Comparison of ENCODE assay signal across 21 cellular contexts in genomic region chr17:39746145-39746461, GRCh38. TPM values are rescaled to one million over a fixed set of nuclear protein-coding genes. Genes with fewer than 3 reads are reported as not detected.
DNase-seq lines count a peak whose midpoint lies in the region; ATAC-seq and TF ChIP-seq lines count a peak whose summit lies in the region.
"Had no signal": no experiment of that assay in that cellular context is flagged by ENCODE, and none has a peak within 500 bp of the region (broad histone marks: within the 10 kb centered on the region; RNA-seq: fewer than 3 reads in every experiment).

No MANE protein-coding gene starts in this region.

- peak overlapping the region; percentile 22 for H3K4me3 ChIP-seq in ovary

- H3K27me3 Mint-ChIP-seq in T-helper 17 cell = no peaks in the 10 kb centered on the region
- H3K27me3 Mint-ChIP-seq in stimulated activated naive B cell treated with anti-CD40 and anti-IgM and Interleukin-4, amounts not matched to agents 10 μg/mL and 1 μg/mL and 100 μg/mL, for 72 hours = peaks cover 2 to 11% of the 10 kb centered on the region in 2 donors
- H3K27me3 Mint-ChIP-seq in activated CD4-positive, alpha-beta T cell treated with anti-CD3 and anti-CD28 coated beads, Interleukin-2, amount 10 ng/mL, durations not matched to agents 7 days and 5 days = no peaks in the 10 kb centered on the region
- H3K27me3 Mint-ChIP-seq in CD14-positive monocyte (ENCODE audit: low read depth in 3 of 3) = peaks cover 17 to 48% (median 33%) of the 10 kb centered on the region in 3 donors
- H3K27me3 Mint-ChIP-seq: CD4-positive, alpha-beta T cell; IgD-negative memory B cell had no signal

- intact Hi-C loops in ovary (cut with DNase I) = no loop called here
- intact Hi-C loops in CD14-positive monocyte (cut with micrococcal nuclease) = no loop called here

- H3K27ac Mint-ChIP-seq in T-helper 17 cell (no peak overlapping the region), CD14-positive monocyte (no peak overlapping the region)
- H3K27ac Mint-ChIP-seq in stimulated activated naive B cell treated with anti-CD40 and anti-IgM and Interleukin-4, amounts not matched to agents 10 μg/mL and 1 μg/mL and 100 μg/mL, for 72 hours = peak overlapping the region; percentile 51
- H3K27ac Mint-ChIP-seq in activated CD4-positive, alpha-beta T cell treated with anti-CD3 and anti-CD28 coated beads, Interleukin-2, amount 10 ng/mL, durations not matched to agents 7 days and 5 days = no peak overlapping the region
- H3K27ac Mint-ChIP-seq: CD4-positive, alpha-beta T cell; HFFc6 had no signal

- no peaks in the 10 kb centered on the region for H3K36me3 ChIP-seq in ovary
- H3K36me3 ChIP-seq: BE2C had no signal

- no peaks in the 10 kb centered on the region for H3K27me3 ChIP-seq in ovary

- no peaks in the 10 kb centered on the region for H3K9me3 Mint-ChIP-seq in stimulated activated naive B cell treated with anti-CD40 and anti-IgM and Interleukin-4, amounts not matched to agents 10 μg/mL and 1 μg/mL and 100 μg/mL, for 72 hours
- no peaks in the 10 kb centered on the region for H3K9me3 Mint-ChIP-seq in activated CD4-positive, alpha-beta T cell treated with anti-CD3 and anti-CD28 coated beads, Interleukin-2, amount 10 ng/mL, durations not matched to agents 7 days and 5 days
- H3K9me3 Mint-ChIP-seq in CD14-positive monocyte = peaks cover 0 to 3% (median 0%) of the 10 kb centered on the region in 7 donors
- H3K9me3 Mint-ChIP-seq: CD4-positive, alpha-beta T cell; HFFc6; IgD-negative memory B cell had no signal

- TF ChIP-seq EP300 in ovary (IDR thresholded peaks at IDR 0.05) = no peak

- no peaks in the 10 kb centered on the region for H3K36me3 Mint-ChIP-seq in T-helper 17 cell (ENCODE audit: low read depth)
- H3K36me3 Mint-ChIP-seq in stimulated activated naive B cell treated with anti-CD40 and anti-IgM and Interleukin-4, amounts not matched to agents 10 μg/mL and 1 μg/mL and 100 μg/mL, for 72 hours = no peaks in the 10 kb centered on the region
- H3K36me3 Mint-ChIP-seq in activated CD4-positive, alpha-beta T cell treated with anti-CD3 and anti-CD28 coated beads, Interleukin-2, amount 10 ng/mL, durations not matched to agents 7 days and 5 days (ENCODE audit: low read depth) = no peaks in the 10 kb centered on the region
- H3K36me3 Mint-ChIP-seq in CD14-positive monocyte = no peaks in the 10 kb centered on the region
- H3K36me3 Mint-ChIP-seq: IgD-negative memory B cell had no signal

- POLR2A ChIA-PET in RWPE1 (lab: Yijun Ruan, JAX; ENCODE audit: low non-redundant PET) = no interaction called here
- POLR2A ChIA-PET in activated CD4-positive, alpha-beta T cell treated with anti-CD3 and anti-CD28 coated beads, Interleukin-2, amount 10 ng/mL, durations not matched to agents 7 days and 5 days (lab: Charles Lee) = no interaction called here

- H3K4me1 ChIP-seq in ovary (ENCODE audit: insufficient read depth) = no peaks in the 10 kb centered on the region
- H3K4me1 ChIP-seq: BE2C had no signal

- no peak for TF ChIP-seq CTCF in RWPE1 (conservative IDR thresholded peaks at IDR 0.05; ENCODE audit: low read depth)
- TF ChIP-seq CTCF in ovary (IDR thresholded peaks at IDR 0.05) = no peak
- TF ChIP-seq CTCF in CD14-positive monocyte (IDR thresholded peaks at IDR 0.05) = no peak

- CTCF ChIA-PET in RWPE1 (lab: Yijun Ruan, JAX) = no interaction called here
- CTCF ChIA-PET in activated CD4-positive, alpha-beta T cell treated with anti-CD3 and anti-CD28 coated beads, Interleukin-2, amount 10 ng/mL, durations not matched to agents 7 days and 5 days (lab: Charles Lee) = interaction anchor here (0.6 to 1.6 kb wide), 2 partner anchors 124 to 392 kb away, joined by 3 to 6 read pairs; no protein-coding TSS in a partner anchor

- WGBS in ovary, 3 donors = 87 to 96% (median 92%) methylated on average over 7 of the region's 7 CpGs

- no peaks in the 10 kb centered on the region for H3K4me1 Mint-ChIP-seq in T-helper 17 cell
- peaks cover 0 to 7% of the 10 kb centered on the region in 2 donors for H3K4me1 Mint-ChIP-seq in stimulated activated naive B cell treated with anti-CD40 and anti-IgM and Interleukin-4, amounts not matched to agents 10 μg/mL and 1 μg/mL and 100 μg/mL, for 72 hours
- peaks cover 2% of the 10 kb centered on the region for H3K4me1 Mint-ChIP-seq in activated CD4-positive, alpha-beta T cell treated with anti-CD3 and anti-CD28 coated beads, Interleukin-2, amount 10 ng/mL, durations not matched to agents 7 days and 5 days
- H3K4me1 Mint-ChIP-seq in CD14-positive monocyte = no peaks in the 10 kb centered on the region

- no peaks in the 10 kb centered on the region for H3K9me3 ChIP-seq in T-helper 17 cell (ENCODE audit: control insufficient read depth, low read length, poor library complexity, severe bottlenecking)
- H3K9me3 ChIP-seq in ovary = no peaks in the 10 kb centered on the region
- H3K9me3 ChIP-seq: BE2C, Caco-2 had no signal

- ATAC-seq in T-helper 17 cell (no peak), GM21825 (IDR thresholded peaks at IDR 0.05; ENCODE audit: unreplicated experiment) (no peak), HG03439 (IDR thresholded peaks at IDR 0.05; ENCODE audit: unreplicated experiment) (no peak)
- ATAC-seq in stimulated activated naive B cell treated with anti-CD40 and anti-IgM and Interleukin-4, amounts not matched to agents 10 μg/mL and 1 μg/mL and 100 μg/mL, for 72 hours (replicated peaks) = no peak
- ATAC-seq: HCT116, HepG2 had no signal

- H3K4me3 Mint-ChIP-seq in T-helper 17 cell = peak overlapping the region; percentile 36
- no peak overlapping the region for H3K4me3 Mint-ChIP-seq in stimulated activated naive B cell treated with anti-CD40 and anti-IgM and Interleukin-4, amounts not matched to agents 10 μg/mL and 1 μg/mL and 100 μg/mL, for 72 hours
- no peak overlapping the region for H3K4me3 Mint-ChIP-seq in activated CD4-positive, alpha-beta T cell treated with anti-CD3 and anti-CD28 coated beads, Interleukin-2, amount 10 ng/mL, durations not matched to agents 7 days and 5 days
- H3K4me3 Mint-ChIP-seq in CD14-positive monocyte = no peak overlapping the region
- H3K4me3 Mint-ChIP-seq: CD4-positive, alpha-beta T cell; HFFc6; IgD-negative memory B cell had no signal

- no peak for TF ChIP-seq POLR2A in ovary (IDR thresholded peaks at IDR 0.05)

- DNase-seq in RWPE1 (ENCODE audit: low spot score) (no peak), T-helper 17 cell (no peak), ovary (peak in 1 of 5 donors; percentile 22), CD14-positive monocyte (ENCODE audit: low spot score) (no peak)
- no peak for DNase-seq in stimulated activated naive B cell treated with anti-CD40 and anti-IgM and Interleukin-4, amounts not matched to agents 10 μg/mL and 1 μg/mL and 100 μg/mL, for 72 hours
- DNase-seq in activated CD4-positive, alpha-beta T cell treated with anti-CD3 and anti-CD28 coated beads, Interleukin-2, amount 10 ng/mL, durations not matched to agents 7 days and 5 days = no peak
- DNase-seq: ACHN; BE2C; C1 segment of cervical spinal cord; CD4-positive, alpha-beta T cell; DMS79 treated with DMSO at 0.1 percent for 48 hours; GF-D8; GOT3; H7; HFFc6 had no signal

- H3K27ac ChIP-seq in RWPE1 (peak overlapping the region; percentile 35), ovary (no peak overlapping the region)

RNA-seq across cellular contexts. Expression of gene GRB7, which starts 8.4 kb away (rescaled TPM):
- total RNA-seq in T-helper 17 cell (not detected), ovary (10 to 100 TPM in 1 of 7 donors, 1 to 10 TPM in 5, under 1 TPM in 1; 0.51 to 63.0 (median 2.7) TPM)
- polyA plus RNA-seq in ovary (1 to 10 TPM in 1 of 2 donors, under 1 TPM in 1; 0.23 to 1.8 TPM), CD14-positive monocyte (not detected)
- under 1 TPM; 0.69 to 0.81 TPM for total RNA-seq in activated CD4-positive, alpha-beta T cell treated with anti-CD3 and anti-CD28 coated beads, Interleukin-2, amount 10 ng/mL, durations not matched to agents 7 days and 5 days
- total RNA-seq: CD4-positive, alpha-beta T cell; HFFc6 had no signal
- polyA plus RNA-seq: IgD-negative memory B cell had no signal

RNA-seq across cellular contexts. Expression of gene MIEN1, which starts 15.8 kb away (rescaled TPM):
- total RNA-seq in T-helper 17 cell = 10 to 100 TPM; 36.9 to 41.8 TPM
- total RNA-seq in ovary = 10 to 100 TPM; 20.2 to 51.4 (median 23.4) TPM
- 10 to 100 TPM; 33.0 to 64.9 TPM for polyA plus RNA-seq in ovary
- 10 to 100 TPM; 49.7 to 50.2 TPM for total RNA-seq in activated CD4-positive, alpha-beta T cell treated with anti-CD3 and anti-CD28 coated beads, Interleukin-2, amount 10 ng/mL, durations not matched to agents 7 days and 5 days
- polyA plus RNA-seq in CD14-positive monocyte = 100 to 1,000 TPM; 124 to 141 TPM

RNA-seq across cellular contexts. Expression of gene ERBB2, which starts 46.2 kb away (rescaled TPM):
- total RNA-seq in T-helper 17 cell (1 to 10 TPM; 1.3 to 3.5 TPM), ovary (10 to 100 TPM; 26.1 to 66.3 (median 53.5) TPM)
- polyA plus RNA-seq in ovary (10 to 100 TPM; 20.1 to 24.1 TPM), CD14-positive monocyte (under 1 TPM in 1 of 2 donors, not detected in 1; 0.17 TPM)
- total RNA-seq in activated CD4-positive, alpha-beta T cell treated with anti-CD3 and anti-CD28 coated beads, Interleukin-2, amount 10 ng/mL, durations not matched to agents 7 days and 5 days = 1 to 10 TPM; 4.5 to 4.6 TPM

RNA-seq across cellular contexts. Expression of gene PGAP3, which starts 58.2 kb away (rescaled TPM):
- 10 to 100 TPM; 28.8 to 31.3 TPM for total RNA-seq in T-helper 17 cell
- 10 to 100 TPM; 13.8 to 31.3 (median 19.6) TPM for total RNA-seq in ovary
- 10 to 100 TPM in 1 of 2 donors, 1 to 10 TPM in 1; 7.9 to 19.8 TPM for polyA plus RNA-seq in ovary
- 10 to 100 TPM; 27.0 to 30.6 TPM for total RNA-seq in activated CD4-positive, alpha-beta T cell treated with anti-CD3 and anti-CD28 coated beads, Interleukin-2, amount 10 ng/mL, durations not matched to agents 7 days and 5 days
- polyA plus RNA-seq in CD14-positive monocyte = 1 to 10 TPM; 8.3 to 9.2 TPM

Comparison
In these comparisons a context has a peak if more than half of its experiments do, and no peak if none do; other contexts are left out.
1. RNA of gene ERBB2, which starts 46.2 kb away (total RNA-seq): 26.1 to 66.3 TPM in ovary; 4.5 to 4.6 TPM in activated CD4-positive, alpha-beta T cell treated with anti-CD3 and anti-CD28 coated beads, Interleukin-2, amount 10 ng/mL, durations not matched to agents 7 days and 5 days and 1.3 to 3.5 TPM in T-helper 17 cell; every median in the first group is over 4 times any median in the second.